In the genomic region with DNA sequence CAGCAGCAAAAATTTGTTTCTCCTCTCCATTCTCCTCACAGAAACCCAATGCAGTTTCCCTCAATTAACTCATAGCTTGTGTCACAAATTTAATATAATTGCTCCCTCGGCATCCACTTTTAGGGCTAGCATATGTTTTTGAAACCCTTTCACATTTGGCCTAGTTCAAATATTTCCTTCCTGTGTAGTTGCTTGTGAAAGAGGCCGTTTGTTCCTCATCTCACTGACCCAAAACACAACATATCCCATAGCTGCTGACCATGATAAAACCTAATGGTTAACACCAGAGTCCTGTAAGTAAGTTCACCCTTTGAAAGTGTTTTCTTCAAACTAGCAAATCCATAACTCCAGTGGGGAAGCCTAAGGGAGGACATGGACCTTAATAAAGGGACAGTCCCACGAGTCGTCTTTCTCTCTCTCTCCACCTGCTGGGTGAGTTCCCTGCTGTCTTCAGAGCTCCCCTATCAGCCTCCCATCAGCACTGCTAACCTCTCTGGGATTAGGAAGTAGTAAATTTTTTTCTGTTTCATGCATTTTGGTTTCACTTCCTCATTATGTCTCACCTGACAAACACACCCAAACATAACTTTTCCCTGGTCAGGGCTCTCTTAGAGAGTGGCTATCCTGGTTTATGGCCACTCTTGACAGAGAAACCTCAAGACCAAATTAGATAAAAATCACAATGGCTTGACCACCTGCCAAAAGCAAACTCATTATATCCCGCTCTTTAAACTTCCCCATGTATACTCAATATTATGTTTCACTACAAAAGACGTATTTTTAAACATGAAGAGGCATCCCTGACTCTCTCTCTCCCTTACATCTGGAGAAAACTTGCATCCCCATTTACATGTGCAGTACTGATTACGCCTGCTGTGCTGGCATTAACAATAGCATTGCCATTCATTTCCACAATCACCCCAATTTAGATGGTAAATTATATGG, we compare ENCODE assay signal across 8 cellular contexts.
DNase-seq lines count a peak whose midpoint lies in the region; ATAC-seq, FAIRE-seq and TF ChIP-seq lines count a peak whose summit lies in the region.
"Had no signal": no experiment of that assay in that cellular context is flagged by ENCODE, and none has a peak within 500 bp of the region (broad histone marks: within the 10 kb centered on the region; RNA-seq: fewer than 3 reads in every experiment).

No MANE protein-coding gene starts in this region.

- peak; percentile 78 for DNase-seq in NCI-H748 treated with DMSO at 0.1 percent for 48 hours (lab: John Stamatoyannopoulos, UW)
- no peak for DNase-seq in CD4-positive, alpha-beta T cell
- no peak for DNase-seq in activated CD4-positive, alpha-beta T cell treated with anti-CD3 and anti-CD28 coated beads, Interleukin-2, amount 10 ng/mL, durations not matched to agents 24 days and 14 days
- no peak for DNase-seq in urothelium cell line (ENCODE audit: low spot score)
- DNase-seq: heart right ventricle had no signal

- no peaks in the 10 kb centered on the region for H3K27me3 ChIP-seq in mucosa of rectum (ENCODE audit: control insufficient read depth in 2 of 2, insufficient read depth in 2 of 2, low read length in 2 of 2)
- no peaks in the 10 kb centered on the region for H3K27me3 ChIP-seq in CD4-positive, alpha-beta T cell (ENCODE audit: control insufficient read depth, insufficient read depth, low read length)
- H3K27me3 ChIP-seq: heart right ventricle had no signal

- H3K27me3 Mint-ChIP-seq in CD4-positive, alpha-beta T cell = no peaks in the 10 kb centered on the region
- H3K27me3 Mint-ChIP-seq in activated CD4-positive, alpha-beta T cell treated with anti-CD3 and anti-CD28 coated beads, Interleukin-2, amount 10 ng/mL, durations not matched to agents 24 days and 14 days = no peaks in the 10 kb centered on the region

- peak overlapping the region; percentile 63 to 74 for H3K27ac ChIP-seq in mucosa of rectum (ENCODE audit: low read depth in 2 of 2, low read length in 2 of 2)
- no peak overlapping the region for H3K27ac ChIP-seq in CD4-positive, alpha-beta T cell (ENCODE audit: low read depth, low read length)

- H3K9me3 Mint-ChIP-seq in CD4-positive, alpha-beta T cell = no peaks in the 10 kb centered on the region
- H3K9me3 Mint-ChIP-seq in activated CD4-positive, alpha-beta T cell treated with anti-CD3 and anti-CD28 coated beads, Interleukin-2, amount 10 ng/mL, durations not matched to agents 24 days and 14 days = no peaks in the 10 kb centered on the region

- intact Hi-C loops in CD4-positive, alpha-beta T cell (cut with DNase I, micrococcal nuclease) = no loop called here
- intact Hi-C loops in activated CD4-positive, alpha-beta T cell treated with anti-CD3 and anti-CD28 coated beads, Interleukin-2, amount 10 ng/mL, durations not matched to agents 24 days and 14 days (cut with micrococcal nuclease) = no loop called here

- H3K27ac Mint-ChIP-seq in CD4-positive, alpha-beta T cell = no peak overlapping the region
- H3K27ac Mint-ChIP-seq in activated CD4-positive, alpha-beta T cell treated with anti-CD3 and anti-CD28 coated beads, Interleukin-2, amount 10 ng/mL, durations not matched to agents 24 days and 14 days = no peak overlapping the region

- no peaks in the 10 kb centered on the region for H3K9me3 ChIP-seq in mucosa of rectum (ENCODE audit: control insufficient read depth in 2 of 2, low read length in 2 of 2)
- H3K9me3 ChIP-seq in CD4-positive, alpha-beta T cell (ENCODE audit: control insufficient read depth, low read length) = no peaks in the 10 kb centered on the region
- H3K9me3 ChIP-seq: heart right ventricle had no signal

- CTCF ChIA-PET in CD4-positive, alpha-beta T cell (lab: Charles Lee) = no interaction called here

- H3K36me3 Mint-ChIP-seq in CD4-positive, alpha-beta T cell (ENCODE audit: low read depth) = peaks cover 16% of the 10 kb centered on the region
- H3K36me3 Mint-ChIP-seq in activated CD4-positive, alpha-beta T cell treated with anti-CD3 and anti-CD28 coated beads, Interleukin-2, amount 10 ng/mL, durations not matched to agents 24 days and 14 days (ENCODE audit: low read depth) = peaks cover 12% of the 10 kb centered on the region

- ATAC-seq in GM19035 (IDR thresholded peaks at IDR 0.05; ENCODE audit: unreplicated experiment) (peak; percentile 69), HG02884 (IDR thresholded peaks at IDR 0.05; ENCODE audit: unreplicated experiment) (peak; percentile 75)
- ATAC-seq in CD4-positive, alpha-beta T cell (ENCODE audit: poor library complexity) = no peak

- TF ChIP-seq CTCF in CD4-positive, alpha-beta T cell (IDR thresholded peaks at IDR 0.05) = no peak

- no peak for FAIRE-seq in urothelium cell line (lab: Jason Lieb, UNC)

- no peak overlapping the region for H3K9ac ChIP-seq in mucosa of rectum (ENCODE audit: low read depth in 1 of 2, low read length in 2 of 2)

- H3K4me3 Mint-ChIP-seq in CD4-positive, alpha-beta T cell = no peak overlapping the region
- H3K4me3 Mint-ChIP-seq in activated CD4-positive, alpha-beta T cell treated with anti-CD3 and anti-CD28 coated beads, Interleukin-2, amount 10 ng/mL, durations not matched to agents 24 days and 14 days = no peak overlapping the region

- peaks cover 6 to 13% of the 10 kb centered on the region in 2 donors for H3K4me1 ChIP-seq in mucosa of rectum (ENCODE audit: control insufficient read depth in 2 of 2, insufficient read depth in 2 of 2, low read length in 2 of 2)

- peaks cover 6 to 12% of the 10 kb centered on the region in 2 donors for H3K36me3 ChIP-seq in mucosa of rectum (ENCODE audit: control insufficient read depth in 2 of 2, insufficient read depth in 2 of 2, low read length in 2 of 2)

- POLR2A ChIA-PET in CD4-positive, alpha-beta T cell (lab: Charles Lee) = no interaction called here

- H3K4me1 Mint-ChIP-seq in CD4-positive, alpha-beta T cell (ENCODE audit: low read depth) = no peaks in the 10 kb centered on the region
- H3K4me1 Mint-ChIP-seq in activated CD4-positive, alpha-beta T cell treated with anti-CD3 and anti-CD28 coated beads, Interleukin-2, amount 10 ng/mL, durations not matched to agents 24 days and 14 days = peaks cover 11% of the 10 kb centered on the region

- H3K4me3 ChIP-seq in mucosa of rectum (ENCODE audit: low read length in 2 of 2) = peak overlapping the region in 1 of 2 donors; percentile 45
- H3K4me3 ChIP-seq: heart right ventricle had no signal
